Comparison of ENCODE assay signal across 29 cellular contexts in the genomic region with DNA sequence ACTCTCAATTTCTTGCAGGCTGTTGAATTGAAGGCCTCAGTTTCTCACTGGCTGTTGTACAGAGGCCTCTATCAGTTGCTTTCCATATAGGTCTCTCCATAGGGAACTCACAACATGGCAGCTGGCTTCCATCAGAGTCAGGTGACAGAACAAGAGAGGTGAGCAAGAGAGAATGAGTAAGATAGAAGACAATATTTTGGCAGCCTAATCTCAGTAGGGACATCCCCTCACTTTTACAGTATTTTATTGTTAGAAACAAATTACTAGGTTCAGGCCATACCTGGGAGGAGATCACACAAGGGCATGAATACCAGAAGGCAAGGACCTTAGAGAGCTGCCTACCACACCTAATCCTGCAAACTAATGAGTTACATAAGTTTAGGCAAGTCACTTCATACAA.
"Had no signal": no experiment of that assay in that cellular context is flagged by ENCODE, and none has a peak within 500 bp of the region (broad histone marks: within the 10 kb centered on the region; RNA-seq: fewer than 3 reads in every experiment).

No MANE protein-coding gene starts in this region.

- H3K4me2 ChIP-seq: neural progenitor cell had no signal

- H2AFZ ChIP-seq: neural progenitor cell, parathyroid adenoma had no signal

- H3K27me3 ChIP-seq: neural progenitor cell, ovary, right lobe of liver, sigmoid colon, suprapubic skin, testis, tibial artery, transverse colon, upper lobe of right lung, uterus had no signal

- H3K4me3 Mint-ChIP-seq: natural killer cell; nephron; neural progenitor cell; stimulated activated memory B cell treated with anti-CD40 and anti-IgM and Interleukin-4, amounts not matched to agents 10 μg/mL and 1 μg/mL and 100 μg/mL, for 72 hours; stimulated activated naive CD8-positive, alpha-beta T cell treated with anti-CD3 and anti-CD28 coated beads, Interleukin-15, amount 100 ng/mL, for 72 hours; type B pancreatic cell had no signal

- ATAC-seq: natural killer cell; psoas muscle; right cardiac atrium; right lobe of liver; stimulated activated memory B cell treated with anti-CD40 and anti-IgM and Interleukin-4, amounts not matched to agents 10 μg/mL and 1 μg/mL and 100 μg/mL, for 72 hours; stimulated activated naive CD8-positive, alpha-beta T cell treated with anti-CD3 and anti-CD28 coated beads, Interleukin-15, amount 100 ng/mL, for 72 hours; stimulated activated naive CD8-positive, alpha-beta T cell treated with anti-CD3 and anti-CD28 coated beads, Interleukin-15, Interleukin-2, amounts not matched to agents 100 U/mL and 50 U/mL, for 24 hours; upper lobe of right lung had no signal

- H3K4me1 Mint-ChIP-seq: nephron had no signal

- H3K36me3 Mint-ChIP-seq: neural progenitor cell, type B pancreatic cell had no signal

- H3K36me3 ChIP-seq: neural progenitor cell, ovary, right lobe of liver, sigmoid colon, suprapubic skin, tibial artery, transverse colon, upper lobe of right lung, uterus had no signal

- H3K9me3 ChIP-seq: ovary, testis, transverse colon, upper lobe of right lung had no signal

- H3K27ac Mint-ChIP-seq: natural killer cell; nephron; neural progenitor cell; progenitor cell of endocrine pancreas; stimulated activated memory B cell treated with anti-CD40 and anti-IgM and Interleukin-4, amounts not matched to agents 10 μg/mL and 1 μg/mL and 100 μg/mL, for 72 hours; stimulated activated naive CD8-positive, alpha-beta T cell treated with anti-CD3 and anti-CD28 coated beads, Interleukin-15, amount 100 ng/mL, for 72 hours; type B pancreatic cell had no signal

- H3K27ac ChIP-seq: neural progenitor cell, ovary, parathyroid adenoma, psoas muscle, right lobe of liver, sigmoid colon, suprapubic skin, testis, tibial artery, transverse colon, upper lobe of right lung, uterus had no signal

- H3K79me2 ChIP-seq: parathyroid adenoma had no signal

- H3K27me3 Mint-ChIP-seq: progenitor cell of endocrine pancreas; stimulated activated naive CD8-positive, alpha-beta T cell treated with anti-CD3 and anti-CD28 coated beads, Interleukin-15, amount 100 ng/mL, for 72 hours; type B pancreatic cell had no signal

- H3K4me3 ChIP-seq: neural progenitor cell, ovary, psoas muscle, right lobe of liver, sigmoid colon, suprapubic skin, testis, tibial artery, transverse colon, upper lobe of right lung, uterus had no signal

- H3K4me1 ChIP-seq: neural progenitor cell, parathyroid adenoma, psoas muscle, right lobe of liver, sigmoid colon, suprapubic skin, testis, tibial artery, transverse colon, upper lobe of right lung, uterus had no signal

- H3K9ac ChIP-seq: neural progenitor cell, parathyroid adenoma had no signal

- DNase-seq: natural killer cell; occipital lobe; ovary; posterior cingulate gyrus; psoas muscle; right cardiac atrium; right lobe of liver; sigmoid colon; small intestine; stimulated activated CD4-positive, alpha-beta T cell treated with anti-CD3 and anti-CD28 coated beads, Interleukin-15, amount 100 ng/mL, for 24 hours; stimulated activated CD4-positive, alpha-beta T cell treated with anti-CD3 and anti-CD28 coated beads, Interleukin-2, amount 100 ng/mL, for 24 hours; stimulated activated CD4-positive, alpha-beta T cell treated with anti-CD3 and anti-CD28 coated beads, Interleukin-2, amount 100 ng/mL, for 48 hours; stimulated activated CD4-positive, alpha-beta T cell treated with anti-CD3 and anti-CD28 coated beads, Interleukin-4, amount 100 ng/mL, for 24 hours; stimulated activated naive CD4-positive, alpha-beta T cell; stimulated activated naive CD8-positive, alpha-beta T cell treated with anti-CD3 and anti-CD28 coated beads, Interleukin-15, amount 100 ng/mL, for 72 hours; stimulated activated naive CD8-positive, alpha-beta T cell treated with anti-CD3 and anti-CD28 coated beads, Interleukin-15, Interleukin-2, amounts not matched to agents 100 U/mL and 50 U/mL, for 24 hours; substantia nigra; testis; tibial artery; transverse colon; upper lobe of right lung; uterus had no signal
